Comparison of ENCODE assay signal across 19 cellular contexts in the genomic region with DNA sequence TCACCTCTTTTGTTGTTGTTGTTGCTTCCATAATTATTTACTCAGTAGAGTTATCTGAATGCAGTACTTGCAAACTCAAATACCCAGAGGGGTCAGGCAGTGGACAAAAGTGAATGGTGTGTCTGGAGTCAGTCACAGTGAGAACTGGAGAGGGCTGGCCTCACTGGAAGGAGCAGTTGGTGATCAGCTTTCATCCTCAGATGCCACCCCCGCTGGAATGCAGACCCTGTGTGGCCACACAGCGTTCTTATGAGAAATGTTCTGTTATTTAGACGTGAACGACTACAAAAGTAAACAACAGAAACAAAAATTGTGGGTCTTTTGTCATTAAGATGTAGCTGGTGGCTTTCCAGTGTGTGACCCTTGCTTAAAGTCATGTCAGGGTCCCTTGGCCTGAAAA. TPM values are rescaled to one million over a fixed set of nuclear protein-coding genes. Genes with fewer than 3 reads are reported as not detected.
A peak's percentile ranks its signal among the peaks of the same experiment; 100 is the strongest.
DNase-seq lines count a peak whose midpoint lies in the region; ATAC-seq, FAIRE-seq and TF ChIP-seq lines count a peak whose summit lies in the region.
"Had no signal": no experiment of that assay in that cellular context is flagged by ENCODE, and none has a peak within 500 bp of the region (broad histone marks: within the 10 kb centered on the region; RNA-seq: fewer than 3 reads in every experiment).

No MANE protein-coding gene starts in this region.

- H2BK20ac ChIP-seq in H1 (ENCODE audit: low read length): no peak overlapping the region

- H3K27me3 Mint-ChIP-seq in GM23338 (ENCODE audit: insufficient read depth, low read depth, poor library complexity): no peaks in the 10 kb centered on the region

- no peak overlapping the region for H3K4me3 ChIP-seq in GM23338
- no peak overlapping the region for H3K4me3 ChIP-seq in H1 (ENCODE audit: extremely low read depth in 1 of 4, insufficient read depth in 2 of 4, low read depth in 3 of 4, low read length in 4 of 4)
- no peak overlapping the region for H3K4me3 ChIP-seq in neuronal stem cell (ENCODE audit: low read length in 2 of 2)
- H3K4me3 ChIP-seq in SJCRH30: no peak overlapping the region
- H3K4me3 ChIP-seq: GM12878 had no signal

- H3K27ac Mint-ChIP-seq in GM23338: no peak overlapping the region
- H3K27ac Mint-ChIP-seq: CD14-positive monocyte; CD4-positive, alpha-beta memory T cell had no signal

- H4K91ac ChIP-seq in H1 (replicated peaks; ENCODE audit: insufficient read length, low read length): no peak overlapping the region
- no peak overlapping the region for H4K91ac ChIP-seq in neuronal stem cell (ENCODE audit: low read depth, low read length, poor library complexity)

- FAIRE-seq in H1 (lab: Jason Lieb, UNC): no peak
- FAIRE-seq: A204.1, GM12878, H54 had no signal

- H3K18ac ChIP-seq in H1 (ENCODE audit: extremely low read depth, low read length) (no peak overlapping the region), neuronal stem cell (ENCODE audit: low read length) (no peak overlapping the region)

- H3K9ac ChIP-seq in H1 (replicated peaks in 1 of 4; ENCODE audit: extremely low read depth in 1 of 4, low read depth in 3 of 4, low read length in 3 of 4) (no peak overlapping the region), neuronal stem cell (ENCODE audit: low read depth, low read length, poor library complexity) (no peak overlapping the region)

- ATAC-seq in GM23338 (peak; percentile 39; the same call in 1 of the 3 replicates), HG02759 (IDR thresholded peaks at IDR 0.05; ENCODE audit: unreplicated experiment) (no peak), GM21619 (IDR thresholded peaks at IDR 0.05; ENCODE audit: unreplicated experiment) (no peak)
- ATAC-seq: GM12878 had no signal

- no peaks in the 10 kb centered on the region for H3K36me3 ChIP-seq in GM23338 (ENCODE audit: insufficient read depth)
- no peaks in the 10 kb centered on the region for H3K36me3 ChIP-seq in H1 (ENCODE audit: control insufficient read depth in 2 of 4, insufficient read depth in 4 of 4, low read length in 3 of 4)
- H3K36me3 ChIP-seq in neuronal stem cell (replicated peaks in 1 of 2; ENCODE audit: control insufficient read depth in 2 of 2, insufficient read depth in 2 of 2, low read length in 2 of 2): no peaks in the 10 kb centered on the region
- H3K36me3 ChIP-seq in SJCRH30: no peaks in the 10 kb centered on the region
- H3K36me3 ChIP-seq: BE2C had no signal

- H3K23ac ChIP-seq in H1 (ENCODE audit: insufficient read length) (no peak overlapping the region), neuronal stem cell (ENCODE audit: low read depth, low read length, poor library complexity) (no peak overlapping the region)

- H3K79me1 ChIP-seq in H1 (ENCODE audit: low read depth, low read length) (no peaks in the 10 kb centered on the region), neuronal stem cell (ENCODE audit: low read depth, low read length) (no peaks in the 10 kb centered on the region)

- H3K4me2 ChIP-seq in GM23338: no peak overlapping the region
- no peak overlapping the region for H3K4me2 ChIP-seq in H1 (ENCODE audit: insufficient read depth in 1 of 2, low read depth in 2 of 2, low read length in 2 of 2)
- H3K4me2 ChIP-seq in neuronal stem cell (ENCODE audit: insufficient read depth, low read length, poor library complexity, severe bottlenecking): no peak overlapping the region

- H3K23me2 ChIP-seq in H1 (ENCODE audit: low read depth, low read length): no peaks in the 10 kb centered on the region

- H2BK120ac ChIP-seq in H1 (replicated peaks; ENCODE audit: low read depth, low read length) (no peak overlapping the region), neuronal stem cell (ENCODE audit: low read depth, low read length) (no peak overlapping the region)

- no peak for TF ChIP-seq CTCF in GM23338 (conservative IDR thresholded peaks at IDR 0.05; ENCODE audit: low read depth in 2 of 2)
- TF ChIP-seq CTCF in H1 (IDR thresholded peaks at IDR 0.05; ENCODE audit: control extremely low read depth in 1 of 3, insufficient read depth in 1 of 3, low read depth in 1 of 3, low read length in 3 of 3): no peak

- no peaks in the 10 kb centered on the region for H4K20me1 ChIP-seq in GM23338 (replicated peaks; ENCODE audit: insufficient read depth)
- no peaks in the 10 kb centered on the region for H4K20me1 ChIP-seq in H1 (replicated peaks in 1 of 2; ENCODE audit: control insufficient read depth in 1 of 2, insufficient read depth in 2 of 2, low read length in 2 of 2)

- no peak overlapping the region for H3K56ac ChIP-seq in H1 (replicated peaks; ENCODE audit: insufficient read length, low read depth, low read length)

- H3K27ac ChIP-seq in GM23338 (ENCODE audit: low read depth): no peak overlapping the region
- H3K27ac ChIP-seq in H1 (ENCODE audit: low read depth, low read length): no peak overlapping the region
- H3K27ac ChIP-seq in neuronal stem cell (replicated peaks; ENCODE audit: low read length): no peak overlapping the region
- no peak overlapping the region for H3K27ac ChIP-seq in SJCRH30
- H3K27ac ChIP-seq: HL-60 had no signal

- no peaks in the 10 kb centered on the region for H3F3A ChIP-seq in GM23338 (replicated peaks; ENCODE audit: low read depth)

- H3K14ac ChIP-seq in H1 (ENCODE audit: insufficient read length) (no peak overlapping the region), neuronal stem cell (ENCODE audit: low read length) (no peak overlapping the region)

- DNase-seq in GM23338 (ENCODE audit: low spot score) (peak; percentile 27), H1 (ENCODE audit: low read depth in 1 of 2, low spot score in 2 of 2) (no peak), neuronal stem cell (ENCODE audit: low spot score) (no peak), SJCRH30 (no peak)
- no peak for DNase-seq in effector CD8-positive, alpha-beta T cell (lab: John Stamatoyannopoulos, UW)
- DNase-seq: ACHN; BE2C; CD4-positive, alpha-beta memory T cell; DMS153; DMS79; HCEC 1CT had no signal

- CTCF ChIA-PET in H1 (lab: Charles Lee; ENCODE audit: partially characterized antibody): interaction anchor here (0.9 to 1.3 kb wide), 2 partner anchors 8 to 525 kb away, joined by 3 read pairs; no protein-coding TSS in a partner anchor

- H2AFZ ChIP-seq in GM23338 (0 out of 2 replicates have a peak overlapping the region, but pooled peaks have one; percentile 5), H1 (ENCODE audit: low read length) (peak overlapping the region; percentile 17; the same call in 1 of the 2 replicates), neuronal stem cell (ENCODE audit: low read length) (peak overlapping the region; percentile 54)

- POLR2A ChIA-PET in H1 (lab: Charles Lee; ENCODE audit: partially characterized antibody): no interaction called here

- H4K8ac ChIP-seq in H1 (ENCODE audit: extremely low read depth, insufficient read depth, low read length) (no peak overlapping the region), neuronal stem cell (ENCODE audit: low read depth, low read length) (no peak overlapping the region)

- H3K79me2 ChIP-seq in GM23338 (replicated peaks; ENCODE audit: insufficient read depth): no peaks in the 10 kb centered on the region
- H3K79me2 ChIP-seq in H1 (ENCODE audit: control insufficient read depth in 1 of 2, insufficient read depth in 2 of 2, low read length in 2 of 2): no peaks in the 10 kb centered on the region

- no peak for TF ChIP-seq POLR2A in H1 (IDR thresholded peaks at IDR 0.05; ENCODE audit: control extremely low read depth in 1 of 2, low read depth in 2 of 2, low read length in 2 of 2)

- H3K4me1 ChIP-seq in GM23338 (ENCODE audit: insufficient read depth): no peaks in the 10 kb centered on the region
- peaks cover 0 to 13% (median 0%) of the 10 kb centered on the region in 4 experiments; a peak in 1 of 7 replicates for H3K4me1 ChIP-seq in H1 (replicated peaks in 1 of 4; ENCODE audit: control insufficient read depth in 3 of 4, insufficient read depth in 4 of 4, low read length in 3 of 4)
- peaks cover 0 to 10% of the 10 kb centered on the region in 2 donors for H3K4me1 ChIP-seq in neuronal stem cell (ENCODE audit: control insufficient read depth in 2 of 2, insufficient read depth in 1 of 2, low read depth in 1 of 2, low read length in 2 of 2)
- no peaks in the 10 kb centered on the region for H3K4me1 ChIP-seq in SJCRH30
- H3K4me1 ChIP-seq: BE2C had no signal

- no peak overlapping the region for H3K4ac ChIP-seq in H1 (replicated peaks; ENCODE audit: insufficient read length, low read depth, low read length)
- no peak overlapping the region for H3K4ac ChIP-seq in neuronal stem cell (ENCODE audit: low read length)

- H4K5ac ChIP-seq in H1 (ENCODE audit: insufficient read length, low read depth, low read length): no peak overlapping the region

- H2BK15ac ChIP-seq in H1 (ENCODE audit: low read length): no peak overlapping the region
- H2BK15ac ChIP-seq in neuronal stem cell (ENCODE audit: low read length): no peak overlapping the region

- WGBS in H1 (ENCODE audit: extremely low coverage in 1 of 2, insufficient coverage in 1 of 2, insufficient read length in 1 of 2, insufficient replicate concordance in 2 of 2, low coverage in 1 of 2, low lambda C conversion rate in 2 of 2, missing lambda C conversion rate in 1 of 2), 2 experiments: 58% methylated on average over 4 of the region's 4 CpGs; no CpG with 5 or more reads in 1 of the 2 experiments
- no CpG with 5 or more reads among the region's 4 CpGs for WGBS in neuronal stem cell (ENCODE audit: extremely low coverage in 2 of 2, insufficient read length in 2 of 2, insufficient replicate concordance in 1 of 2), 2 donors

- TF ChIP-seq EP300 in H1 (IDR thresholded peaks at IDR 0.05; ENCODE audit: borderline replicate concordance in 1 of 2, low read depth in 2 of 2, low read length in 2 of 2): no peak

- H3K4me1 Mint-ChIP-seq in GM23338: peaks cover 15% of the 10 kb centered on the region
- H3K4me1 Mint-ChIP-seq: CD14-positive monocyte; CD4-positive, alpha-beta memory T cell had no signal

- no peak overlapping the region for H2BK12ac ChIP-seq in H1 (ENCODE audit: low read depth, low read length)
- no peak overlapping the region for H2BK12ac ChIP-seq in neuronal stem cell (ENCODE audit: low read length)

- H3K27me3 ChIP-seq in GM23338 (ENCODE audit: insufficient read depth) (no peaks in the 10 kb centered on the region), H1 (replicated peaks in 1 of 4; ENCODE audit: control insufficient read depth in 3 of 4, extremely low read depth in 1 of 4, insufficient read depth in 3 of 4, low read length in 3 of 4) (no peaks in the 10 kb centered on the region), neuronal stem cell (ENCODE audit: control insufficient read depth in 3 of 3, insufficient read depth in 3 of 3, low read depth in 1 of 3, low read length in 3 of 3) (no peaks in the 10 kb centered on the region), SJCRH30 (peaks cover 31% of the 10 kb centered on the region)

- no peaks in the 10 kb centered on the region for H3K9me2 ChIP-seq in GM23338 (ENCODE audit: insufficient read depth)

- H3K36me3 Mint-ChIP-seq in GM23338 (ENCODE audit: low read depth): no peaks in the 10 kb centered on the region
- H3K36me3 Mint-ChIP-seq: CD14-positive monocyte; CD4-positive, alpha-beta memory T cell had no signal

- no peak overlapping the region for H2BK5ac ChIP-seq in H1 (ENCODE audit: low read depth, low read length)
- no peak overlapping the region for H2BK5ac ChIP-seq in neuronal stem cell (ENCODE audit: low read length)

- H3K9me3 Mint-ChIP-seq in GM23338: no peaks in the 10 kb centered on the region
- H3K9me3 Mint-ChIP-seq: CD4-positive, alpha-beta memory T cell had no signal

- no peaks in the 10 kb centered on the region for H3K9me3 ChIP-seq in H1 (ENCODE audit: insufficient read depth in 2 of 2, low read depth in 1 of 2, low read length in 1 of 2)
- H3K9me3 ChIP-seq in neuronal stem cell (replicated peaks in 1 of 2; ENCODE audit: control insufficient read depth in 2 of 2, insufficient read depth in 1 of 2, low read depth in 1 of 2, low read length in 2 of 2): no peaks in the 10 kb centered on the region
- H3K9me3 ChIP-seq in SJCRH30 (replicated peaks): no peaks in the 10 kb centered on the region
- H3K9me3 ChIP-seq: BE2C had no signal

- H2AK5ac ChIP-seq in H1 (ENCODE audit: low read depth, low read length): no peak overlapping the region
- no peak overlapping the region for H2AK5ac ChIP-seq in neuronal stem cell (ENCODE audit: low read depth, low read length)

- no peak overlapping the region for H3K4me3 Mint-ChIP-seq in GM23338
- H3K4me3 Mint-ChIP-seq: CD14-positive monocyte; CD4-positive, alpha-beta memory T cell had no signal

- no peak for TF ChIP-seq RAD21 in H1 (IDR thresholded peaks at IDR 0.05 in 1 of 2, conservative IDR thresholded peaks at IDR 0.05 in 1 of 2; ENCODE audit: low read depth in 2 of 2, low read length in 2 of 2)

RNA-seq across cellular contexts. Expression of a gene that starts 29.6 kb away (rescaled TPM):
- total RNA-seq in GM23338 (2014; rRNA removed; shearing (Covaris generic)): 41.2 and 45.9 TPM in 2 replicates
- polyA plus RNA-seq in GM23338 (2016; fragmentation: Nextera tagmentation; extraction: Ambion mirVana) (15.7 and 20.2 TPM in 2 replicates), H1 (2011; rRNA removed) (7.2 and 10.7 TPM in 2 replicates)
- total RNA-seq in H1 (2021; fragmentation: NEBNext Ultra II Directional; extraction: Animal tissue kit (Norgen Biotek cat#: 25700)): 51.4 and 63.3 TPM in 2 replicates
- 13.3 TPM for polyA plus RNA-seq in H1 (2011; cell fraction: cytosol; rRNA removed)
- 19.8 TPM for polyA plus RNA-seq in H1 (2011; cell fraction: nucleus; rRNA removed)
- polyA plus RNA-seq in H1 (2012, experiment 1 of 2): 16.5 to 47.0 TPM (median 22.7 TPM) in 4 replicates
- 1.4 TPM for polyA plus RNA-seq in H1 (2012, experiment 2 of 2)
- polyA plus RNA-seq in H1 (2013, experiment 1 of 2): 13.2 TPM
- polyA plus RNA-seq in H1 (2013, experiment 2 of 2): 14.1 TPM
- 24.1 and 30.0 TPM in 2 replicates for polyA minus RNA-seq in H1 (2011; rRNA and poly(A)+ RNA removed)
- 16.0 TPM for polyA minus RNA-seq in H1 (2011; cell fraction: cytosol; rRNA and poly(A)+ RNA removed)
- 46.7 TPM for polyA minus RNA-seq in H1 (2011; cell fraction: nucleus; rRNA and poly(A)+ RNA removed)
- polyA plus RNA-seq in neuronal stem cell (2013, experiment 1 of 2): 17.3 TPM
- 18.1 TPM for polyA plus RNA-seq in neuronal stem cell (2013, experiment 2 of 2)
- total RNA-seq in SJCRH30 (2014; rRNA removed; shearing (Covaris generic)): 37.3 and 37.4 TPM in 2 replicates

RNA-seq across cellular contexts. Expression of a gene that starts 39.1 kb away (rescaled TPM):
- 5.0 and 7.2 TPM in 2 replicates for total RNA-seq in GM23338 (2014; rRNA removed; shearing (Covaris generic))
- polyA plus RNA-seq in GM23338 (2016; fragmentation: Nextera tagmentation; extraction: Ambion mirVana): 5.0 and 7.3 TPM in 2 replicates
- 1.6 and 2.0 TPM in 2 replicates for total RNA-seq in H1 (2021; fragmentation: NEBNext Ultra II Directional; extraction: Animal tissue kit (Norgen Biotek cat#: 25700))
- 1.1 and 2.5 TPM in 2 replicates for polyA plus RNA-seq in H1 (2011; rRNA removed)
- polyA plus RNA-seq in H1 (2011; cell fraction: cytosol; rRNA removed): 0.93 TPM
- 9.2 TPM for polyA plus RNA-seq in H1 (2011; cell fraction: nucleus; rRNA removed)
- 1.1 to 1.7 TPM (median 1.3 TPM) in 4 replicates for polyA plus RNA-seq in H1 (2012, experiment 1 of 2)
- polyA plus RNA-seq in H1 (2012, experiment 2 of 2): 0.08 TPM
- 3.0 TPM for polyA plus RNA-seq in H1 (2013, experiment 1 of 2)
- polyA plus RNA-seq in H1 (2013, experiment 2 of 2): 2.5 TPM
- polyA minus RNA-seq in H1 (2011; rRNA and poly(A)+ RNA removed): 5.3 and 8.5 TPM in 2 replicates
- 3.6 TPM for polyA minus RNA-seq in H1 (2011; cell fraction: cytosol; rRNA and poly(A)+ RNA removed)
- 40.6 TPM for polyA minus RNA-seq in H1 (2011; cell fraction: nucleus; rRNA and poly(A)+ RNA removed)
- 2.3 TPM for polyA plus RNA-seq in neuronal stem cell (2013, experiment 1 of 2)
- 2.6 TPM for polyA plus RNA-seq in neuronal stem cell (2013, experiment 2 of 2)
- not detected in 2 replicates for total RNA-seq in SJCRH30 (2014; rRNA removed; shearing (Covaris generic))
- total RNA-seq: CD4-positive, alpha-beta memory T cell; GM12878; HT1080 had no signal
- polyA plus RNA-seq: CD14-positive monocyte; CD4-positive, alpha-beta memory T cell had no signal
